ENCODE assay signal across 1 cellular context in the genomic region with DNA sequence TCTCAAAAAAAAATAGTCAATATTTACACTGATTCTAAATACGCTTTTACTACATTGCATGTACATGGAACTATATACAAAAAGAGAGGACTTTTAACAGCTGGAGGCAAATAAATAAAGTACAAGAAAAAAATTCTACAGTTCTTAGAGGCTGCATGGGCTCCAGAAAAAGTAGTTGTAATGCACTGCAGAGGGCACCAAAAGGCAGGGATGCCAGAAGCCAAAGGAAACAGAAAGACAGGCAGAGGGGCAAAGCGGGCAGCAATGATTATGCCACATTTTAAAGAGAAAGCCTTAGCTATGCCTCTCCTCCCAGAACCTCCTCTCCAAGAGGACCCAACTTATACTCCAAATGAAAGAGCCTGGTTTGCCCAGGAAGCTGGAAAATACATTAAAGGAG.
TF ChIP-seq lines count a peak whose summit lies in the region.

No MANE protein-coding gene starts in this region.

TF ChIP-seq in H1, 55 proteins besides CTCF, POLR2A, EP300 and RAD21:
- TF ChIP-seq KDM1A (IDR thresholded peaks at IDR 0.05; ENCODE audit: borderline replicate concordance, low read length): no peak
- TF ChIP-seq TEAD4 (IDR thresholded peaks at IDR 0.05; ENCODE audit: low read depth, low read length): no peak
- no peak for TF ChIP-seq HDAC2 (IDR thresholded peaks at IDR 0.05; ENCODE audit: borderline replicate concordance in 1 of 2, low read depth in 2 of 2, low read length in 2 of 2)
- no peak for TF ChIP-seq CEBPB (IDR thresholded peaks at IDR 0.05; ENCODE audit: low read depth, low read length)
- TF ChIP-seq JUND (IDR thresholded peaks at IDR 0.05; ENCODE audit: low read length): no peak
- no peak for TF ChIP-seq SP2 (IDR thresholded peaks at IDR 0.05; ENCODE audit: low read length)
- TF ChIP-seq EZH2 (IDR thresholded peaks at IDR 0.05; ENCODE audit: low read depth, low read length, severe bottlenecking): no peak
- TF ChIP-seq PHF8 (conservative IDR thresholded peaks at IDR 0.05; ENCODE audit: low read depth, low read length): no peak
- no peak for TF ChIP-seq POLR2AphosphoS5 (IDR thresholded peaks at IDR 0.05; ENCODE audit: low read depth, low read length)
- TF ChIP-seq, protein P1, sequence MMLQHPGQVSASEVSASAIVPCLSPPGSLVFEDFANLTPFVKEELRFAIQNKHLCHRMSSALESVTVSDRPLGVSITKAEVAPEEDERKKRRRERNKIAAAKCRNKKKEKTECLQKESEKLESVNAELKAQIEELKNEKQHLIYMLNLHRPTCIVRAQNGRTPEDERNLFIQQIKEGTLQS (IDR thresholded peaks at IDR 0.05; ENCODE audit: insufficient read depth, low read depth, low read length): no peak
- TF ChIP-seq USF2 (IDR thresholded peaks at IDR 0.05; ENCODE audit: low read length): no peak
- no peak for TF ChIP-seq CBX5 (IDR thresholded peaks at IDR 0.05; ENCODE audit: low read depth, low read length)
TF ChIP-seq in H1: peak in this region for 0.
